Comparison of ENCODE assay signal across 1 cellular context in the genomic region with DNA sequence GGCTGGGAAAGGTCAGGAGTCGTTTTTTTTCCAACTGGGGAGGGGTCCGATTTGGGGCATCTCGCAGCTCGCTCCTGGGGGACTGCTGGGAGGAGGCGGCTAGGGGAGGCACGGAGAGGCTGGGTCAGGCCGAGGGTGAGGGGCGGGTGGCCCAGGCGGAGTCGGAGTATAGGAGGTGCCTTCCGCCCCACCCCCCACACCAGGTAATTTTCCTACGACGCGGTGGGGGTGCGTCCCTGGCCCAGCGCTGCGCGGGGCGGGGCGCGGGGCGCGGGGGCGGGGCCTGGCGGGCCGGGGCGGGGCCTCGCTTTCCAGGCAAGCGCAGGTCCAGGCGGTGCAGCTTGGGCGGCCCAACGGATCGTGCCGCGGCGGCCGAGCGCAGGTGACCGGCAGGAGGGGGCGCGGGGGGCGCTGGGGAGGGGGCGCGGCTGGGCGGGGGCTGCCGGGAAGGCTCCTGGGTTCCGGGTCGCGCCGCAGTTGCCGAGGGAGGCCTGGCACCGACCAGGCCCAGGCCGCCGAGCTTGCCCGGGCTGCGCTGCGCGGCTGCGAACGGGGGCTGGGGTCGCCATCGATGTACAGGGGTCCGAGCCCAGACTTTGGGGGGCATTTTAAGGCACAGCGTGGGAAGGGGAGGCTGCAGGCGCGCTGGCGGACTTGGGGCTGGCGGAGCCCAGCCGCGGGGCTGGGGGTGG.
TF ChIP-seq lines count a peak whose summit lies in the region.

A gene with protein sequence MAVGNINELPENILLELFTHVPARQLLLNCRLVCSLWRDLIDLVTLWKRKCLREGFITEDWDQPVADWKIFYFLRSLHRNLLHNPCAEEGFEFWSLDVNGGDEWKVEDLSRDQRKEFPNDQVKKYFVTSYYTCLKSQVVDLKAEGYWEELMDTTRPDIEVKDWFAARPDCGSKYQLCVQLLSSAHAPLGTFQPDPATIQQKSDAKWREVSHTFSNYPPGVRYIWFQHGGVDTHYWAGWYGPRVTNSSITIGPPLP (plus strand): TSS at position 307 of the 692 bp plus-strand sequence. CDS start 959 bp downstream, outside the sequence.

TF ChIP-seq in GM12878, 131 proteins besides CTCF, POLR2A, EP300 and RAD21 (continued from another document):
- TF ChIP-seq IKZF1 (conservative IDR thresholded peaks at IDR 0.05) (peak; percentile 17; the same call in 1 of the 2 replicates), MYB (IDR thresholded peaks at IDR 0.05; ENCODE audit: borderline replicate concordance, low read depth, low read length) (no peak), SUPT20H (IDR thresholded peaks at IDR 0.05; ENCODE audit: borderline replicate concordance, control insufficient read depth, low read depth, low read length) (no peak), ZSCAN29 (IDR thresholded peaks at IDR 0.05) (no peak), PML (IDR thresholded peaks at IDR 0.05; ENCODE audit: low read length) (no peak)
